In genomic region chr2:191835539-191836350, GRCh38 we compare ENCODE assay signal across 1 cellular context.
TF ChIP-seq lines count a peak whose summit lies in the region.

No MANE protein-coding gene starts in this region.

TF ChIP-seq in K562, 482 proteins besides CTCF, POLR2A, EP300 and RAD21 (continued from another document and continues in another):
- TF ChIP-seq, protein P1, sequence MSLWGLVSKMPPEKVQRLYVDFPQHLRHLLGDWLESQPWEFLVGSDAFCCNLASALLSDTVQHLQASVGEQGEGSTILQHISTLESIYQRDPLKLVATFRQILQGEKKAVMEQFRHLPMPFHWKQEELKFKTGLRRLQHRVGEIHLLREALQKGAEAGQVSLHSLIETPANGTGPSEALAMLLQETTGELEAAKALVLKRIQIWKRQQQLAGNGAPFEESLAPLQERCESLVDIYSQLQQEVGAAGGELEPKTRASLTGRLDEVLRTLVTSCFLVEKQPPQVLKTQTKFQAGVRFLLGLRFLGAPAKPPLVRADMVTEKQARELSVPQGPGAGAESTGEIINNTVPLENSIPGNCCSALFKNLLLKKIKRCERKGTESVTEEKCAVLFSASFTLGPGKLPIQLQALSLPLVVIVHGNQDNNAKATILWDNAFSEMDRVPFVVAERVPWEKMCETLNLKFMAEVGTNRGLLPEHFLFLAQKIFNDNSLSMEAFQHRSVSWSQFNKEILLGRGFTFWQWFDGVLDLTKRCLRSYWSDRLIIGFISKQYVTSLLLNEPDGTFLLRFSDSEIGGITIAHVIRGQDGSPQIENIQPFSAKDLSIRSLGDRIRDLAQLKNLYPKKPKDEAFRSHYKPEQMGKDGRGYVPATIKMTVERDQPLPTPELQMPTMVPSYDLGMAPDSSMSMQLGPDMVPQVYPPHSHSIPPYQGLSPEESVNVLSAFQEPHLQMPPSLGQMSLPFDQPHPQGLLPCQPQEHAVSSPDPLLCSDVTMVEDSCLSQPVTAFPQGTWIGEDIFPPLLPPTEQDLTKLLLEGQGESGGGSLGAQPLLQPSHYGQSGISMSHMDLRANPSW (CRISPR knock-in tag; IDR thresholded peaks at IDR 0.05) = no peak
- TF ChIP-seq HDAC1 (IDR thresholded peaks at IDR 0.05) (peak in 1 of 2 experiments; percentile 37; a peak in 1 of 4 replicates), TAF9B (IDR thresholded peaks at IDR 0.05; ENCODE audit: partially characterized antibody) (peak; percentile 41), RERE (CRISPR knock-in tag; IDR thresholded peaks at IDR 0.05; ENCODE audit: borderline replicate concordance) (no peak), ETV5 (CRISPR knock-in tag; IDR thresholded peaks at IDR 0.05; ENCODE audit: low read depth) (no peak), WHSC1 (IDR thresholded peaks at IDR 0.05; ENCODE audit: low read length) (no peak), FOSL1 (tag; conservative IDR thresholded peaks at IDR 0.05) (no peak), BRD9 (IDR thresholded peaks at IDR 0.05; ENCODE audit: low read depth, partially characterized antibody) (no peak), HDAC3 (IDR thresholded peaks at IDR 0.05; ENCODE audit: borderline replicate concordance, partially characterized antibody) (no peak), E2F8 (IDR thresholded peaks at IDR 0.05; ENCODE audit: low read depth, partially characterized antibody) (no peak), EGR1 (conservative IDR thresholded peaks at IDR 0.05) (no peak), ZFP36 (IDR thresholded peaks at IDR 0.05; ENCODE audit: low read depth, low read length, partially characterized antibody) (no peak), TCF3 (CRISPR knock-in tag; IDR thresholded peaks at IDR 0.05) (peak; percentile 27; the same call in 1 of the 2 replicates), CBX2 (IDR thresholded peaks at IDR 0.05; ENCODE audit: insufficient read depth, low read length, poor library complexity, severe bottlenecking) (no peak), ZNF717 (CRISPR knock-in tag; IDR thresholded peaks at IDR 0.05) (no peak), FOXJ2 (tag; IDR thresholded peaks at IDR 0.05) (no peak), HNRNPH1 (optimal IDR thresholded peaks at IDR 0.05; ENCODE audit: low read depth, low read length) (no peak), ZHX1 (conservative IDR thresholded peaks at IDR 0.05; ENCODE audit: low read length) (no peak), FOS (IDR thresholded peaks at IDR 0.05; ENCODE audit: extremely low read depth, insufficient read length) (no peak), SP2 (IDR thresholded peaks at IDR 0.05; ENCODE audit: extremely low read depth, low read depth, low read length, poor library complexity, severe bottlenecking) (no peak), CHD1 (IDR thresholded peaks at IDR 0.05; ENCODE audit: low read length) (peak; percentile 39), HMG20A (CRISPR knock-in tag; conservative IDR thresholded peaks at IDR 0.05) (no peak), SMAD4 (CRISPR knock-in tag; conservative IDR thresholded peaks at IDR 0.05) (peak; percentile 49; the same call in 1 of the 2 replicates), SUPT5H (IDR thresholded peaks at IDR 0.05) (peak; percentile 72), PHF20 (IDR thresholded peaks at IDR 0.05; ENCODE audit: partially characterized antibody) (peak; percentile 11), TFAM (CRISPR knock-in tag; conservative IDR thresholded peaks at IDR 0.05) (no peak), BHLHE40 (IDR thresholded peaks at IDR 0.05; ENCODE audit: low read length) (0 out of 2 replicates have a peak, but pooled peaks have one; percentile 3), E2F3 (CRISPR knock-in tag; IDR thresholded peaks at IDR 0.05) (0 out of 2 replicates have a peak, but pooled peaks have one; percentile 33), EHMT2 (IDR thresholded peaks at IDR 0.05) (no peak), SMAD1 (IDR thresholded peaks at IDR 0.05; ENCODE audit: low read depth, low read length, partially characterized antibody) (peak; percentile 39), PRPF4 (IDR thresholded peaks at IDR 0.05; ENCODE audit: insufficient read depth, low read depth, low read length, poor library complexity, severe bottlenecking) (no peak), ZNF699 (CRISPR knock-in tag; IDR thresholded peaks at IDR 0.05; ENCODE audit: insufficient replicate concordance) (no peak), BMI1 (IDR thresholded peaks at IDR 0.05; ENCODE audit: low read length) (no peak)
- TF ChIP-seq, protein P2, sequence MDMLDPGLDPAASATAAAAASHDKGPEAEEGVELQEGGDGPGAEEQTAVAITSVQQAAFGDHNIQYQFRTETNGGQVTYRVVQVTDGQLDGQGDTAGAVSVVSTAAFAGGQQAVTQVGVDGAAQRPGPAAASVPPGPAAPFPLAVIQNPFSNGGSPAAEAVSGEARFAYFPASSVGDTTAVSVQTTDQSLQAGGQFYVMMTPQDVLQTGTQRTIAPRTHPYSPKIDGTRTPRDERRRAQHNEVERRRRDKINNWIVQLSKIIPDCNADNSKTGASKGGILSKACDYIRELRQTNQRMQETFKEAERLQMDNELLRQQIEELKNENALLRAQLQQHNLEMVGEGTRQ (CRISPR knock-in tag; IDR thresholded peaks at IDR 0.05) = no peak
- TF ChIP-seq, protein P3, sequence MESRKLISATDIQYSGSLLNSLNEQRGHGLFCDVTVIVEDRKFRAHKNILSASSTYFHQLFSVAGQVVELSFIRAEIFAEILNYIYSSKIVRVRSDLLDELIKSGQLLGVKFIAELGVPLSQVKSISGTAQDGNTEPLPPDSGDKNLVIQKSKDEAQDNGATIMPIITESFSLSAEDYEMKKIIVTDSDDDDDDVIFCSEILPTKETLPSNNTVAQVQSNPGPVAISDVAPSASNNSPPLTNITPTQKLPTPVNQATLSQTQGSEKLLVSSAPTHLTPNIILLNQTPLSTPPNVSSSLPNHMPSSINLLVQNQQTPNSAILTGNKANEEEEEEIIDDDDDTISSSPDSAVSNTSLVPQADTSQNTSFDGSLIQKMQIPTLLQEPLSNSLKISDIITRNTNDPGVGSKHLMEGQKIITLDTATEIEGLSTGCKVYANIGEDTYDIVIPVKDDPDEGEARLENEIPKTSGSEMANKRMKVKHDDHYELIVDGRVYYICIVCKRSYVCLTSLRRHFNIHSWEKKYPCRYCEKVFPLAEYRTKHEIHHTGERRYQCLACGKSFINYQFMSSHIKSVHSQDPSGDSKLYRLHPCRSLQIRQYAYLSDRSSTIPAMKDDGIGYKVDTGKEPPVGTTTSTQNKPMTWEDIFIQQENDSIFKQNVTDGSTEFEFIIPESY (CRISPR knock-in tag; IDR thresholded peaks at IDR 0.05) = no peak
- TF ChIP-seq, protein P4, sequence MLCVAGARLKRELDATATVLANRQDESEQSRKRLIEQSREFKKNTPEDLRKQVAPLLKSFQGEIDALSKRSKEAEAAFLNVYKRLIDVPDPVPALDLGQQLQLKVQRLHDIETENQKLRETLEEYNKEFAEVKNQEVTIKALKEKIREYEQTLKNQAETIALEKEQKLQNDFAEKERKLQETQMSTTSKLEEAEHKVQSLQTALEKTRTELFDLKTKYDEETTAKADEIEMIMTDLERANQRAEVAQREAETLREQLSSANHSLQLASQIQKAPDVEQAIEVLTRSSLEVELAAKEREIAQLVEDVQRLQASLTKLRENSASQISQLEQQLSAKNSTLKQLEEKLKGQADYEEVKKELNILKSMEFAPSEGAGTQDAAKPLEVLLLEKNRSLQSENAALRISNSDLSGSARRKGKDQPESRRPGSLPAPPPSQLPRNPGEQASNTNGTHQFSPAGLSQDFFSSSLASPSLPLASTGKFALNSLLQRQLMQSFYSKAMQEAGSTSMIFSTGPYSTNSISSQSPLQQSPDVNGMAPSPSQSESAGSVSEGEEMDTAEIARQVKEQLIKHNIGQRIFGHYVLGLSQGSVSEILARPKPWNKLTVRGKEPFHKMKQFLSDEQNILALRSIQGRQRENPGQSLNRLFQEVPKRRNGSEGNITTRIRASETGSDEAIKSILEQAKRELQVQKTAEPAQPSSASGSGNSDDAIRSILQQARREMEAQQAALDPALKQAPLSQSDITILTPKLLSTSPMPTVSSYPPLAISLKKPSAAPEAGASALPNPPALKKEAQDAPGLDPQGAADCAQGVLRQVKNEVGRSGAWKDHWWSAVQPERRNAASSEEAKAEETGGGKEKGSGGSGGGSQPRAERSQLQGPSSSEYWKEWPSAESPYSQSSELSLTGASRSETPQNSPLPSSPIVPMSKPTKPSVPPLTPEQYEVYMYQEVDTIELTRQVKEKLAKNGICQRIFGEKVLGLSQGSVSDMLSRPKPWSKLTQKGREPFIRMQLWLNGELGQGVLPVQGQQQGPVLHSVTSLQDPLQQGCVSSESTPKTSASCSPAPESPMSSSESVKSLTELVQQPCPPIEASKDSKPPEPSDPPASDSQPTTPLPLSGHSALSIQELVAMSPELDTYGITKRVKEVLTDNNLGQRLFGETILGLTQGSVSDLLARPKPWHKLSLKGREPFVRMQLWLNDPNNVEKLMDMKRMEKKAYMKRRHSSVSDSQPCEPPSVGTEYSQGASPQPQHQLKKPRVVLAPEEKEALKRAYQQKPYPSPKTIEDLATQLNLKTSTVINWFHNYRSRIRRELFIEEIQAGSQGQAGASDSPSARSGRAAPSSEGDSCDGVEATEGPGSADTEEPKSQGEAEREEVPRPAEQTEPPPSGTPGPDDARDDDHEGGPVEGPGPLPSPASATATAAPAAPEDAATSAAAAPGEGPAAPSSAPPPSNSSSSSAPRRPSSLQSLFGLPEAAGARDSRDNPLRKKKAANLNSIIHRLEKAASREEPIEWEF (CRISPR knock-in tag; IDR thresholded peaks at IDR 0.05) = no peak
